1 cellular context compared by ENCODE assay signal in the genomic region with DNA sequence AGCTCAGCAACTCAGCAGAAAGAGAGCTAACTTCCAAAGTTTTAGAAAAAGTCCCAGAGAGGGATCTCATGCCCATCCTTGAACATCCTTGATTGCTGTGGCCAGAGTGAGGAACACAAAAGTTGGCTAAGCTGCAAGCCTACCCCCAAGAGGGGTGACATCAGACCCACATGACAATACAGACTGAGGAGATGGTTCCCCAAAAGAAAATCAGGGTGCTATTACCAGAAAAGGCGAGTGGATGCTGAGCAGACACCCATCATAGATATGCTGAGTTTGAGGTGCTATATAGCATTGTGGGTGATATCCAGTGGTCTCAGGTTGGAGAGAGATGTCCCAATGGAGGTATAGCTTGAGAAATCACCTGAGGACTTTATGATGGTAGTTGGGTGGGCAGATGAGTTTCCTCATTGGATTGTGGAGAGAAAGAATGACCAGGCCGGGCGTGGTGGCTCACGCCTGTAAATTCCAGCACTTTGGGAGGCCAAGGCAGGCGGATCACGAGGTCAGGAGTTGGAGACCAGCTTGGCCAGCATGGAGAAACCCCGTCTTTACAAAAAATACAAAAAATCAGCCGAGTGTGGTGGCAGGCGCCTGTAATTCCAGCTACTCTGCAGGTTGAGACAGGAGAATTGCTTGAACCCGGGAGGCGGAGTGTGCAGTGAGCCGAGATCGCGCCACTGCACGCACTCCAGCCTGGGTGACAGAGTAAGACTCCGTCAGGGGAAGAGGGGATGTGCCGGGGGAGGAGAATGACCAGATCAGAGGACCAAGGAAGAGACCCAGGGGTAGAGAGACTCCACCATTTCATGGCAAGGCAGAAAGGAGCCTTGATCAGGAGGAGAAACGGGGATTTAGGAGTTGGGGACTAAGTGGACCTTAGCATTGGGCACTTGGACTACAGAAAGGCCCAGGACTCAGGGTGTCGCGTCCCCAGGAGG.
TF ChIP-seq lines count a peak whose summit lies in the region.

No MANE protein-coding gene starts in this region.

TF ChIP-seq in HCT116, 20 proteins besides CTCF, POLR2A, EP300 and RAD21:
- no peak for TF ChIP-seq SP1 (IDR thresholded peaks at IDR 0.05; ENCODE audit: low read depth)
- TF ChIP-seq, protein P1, sequence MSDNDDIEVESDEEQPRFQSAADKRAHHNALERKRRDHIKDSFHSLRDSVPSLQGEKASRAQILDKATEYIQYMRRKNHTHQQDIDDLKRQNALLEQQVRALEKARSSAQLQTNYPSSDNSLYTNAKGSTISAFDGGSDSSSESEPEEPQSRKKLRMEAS (IDR thresholded peaks at IDR 0.05): no peak
- no peak for TF ChIP-seq TCF7L2 (IDR thresholded peaks at IDR 0.05; ENCODE audit: borderline replicate concordance, extremely low read depth, insufficient read depth, insufficient read length)
- TF ChIP-seq, protein P2, sequence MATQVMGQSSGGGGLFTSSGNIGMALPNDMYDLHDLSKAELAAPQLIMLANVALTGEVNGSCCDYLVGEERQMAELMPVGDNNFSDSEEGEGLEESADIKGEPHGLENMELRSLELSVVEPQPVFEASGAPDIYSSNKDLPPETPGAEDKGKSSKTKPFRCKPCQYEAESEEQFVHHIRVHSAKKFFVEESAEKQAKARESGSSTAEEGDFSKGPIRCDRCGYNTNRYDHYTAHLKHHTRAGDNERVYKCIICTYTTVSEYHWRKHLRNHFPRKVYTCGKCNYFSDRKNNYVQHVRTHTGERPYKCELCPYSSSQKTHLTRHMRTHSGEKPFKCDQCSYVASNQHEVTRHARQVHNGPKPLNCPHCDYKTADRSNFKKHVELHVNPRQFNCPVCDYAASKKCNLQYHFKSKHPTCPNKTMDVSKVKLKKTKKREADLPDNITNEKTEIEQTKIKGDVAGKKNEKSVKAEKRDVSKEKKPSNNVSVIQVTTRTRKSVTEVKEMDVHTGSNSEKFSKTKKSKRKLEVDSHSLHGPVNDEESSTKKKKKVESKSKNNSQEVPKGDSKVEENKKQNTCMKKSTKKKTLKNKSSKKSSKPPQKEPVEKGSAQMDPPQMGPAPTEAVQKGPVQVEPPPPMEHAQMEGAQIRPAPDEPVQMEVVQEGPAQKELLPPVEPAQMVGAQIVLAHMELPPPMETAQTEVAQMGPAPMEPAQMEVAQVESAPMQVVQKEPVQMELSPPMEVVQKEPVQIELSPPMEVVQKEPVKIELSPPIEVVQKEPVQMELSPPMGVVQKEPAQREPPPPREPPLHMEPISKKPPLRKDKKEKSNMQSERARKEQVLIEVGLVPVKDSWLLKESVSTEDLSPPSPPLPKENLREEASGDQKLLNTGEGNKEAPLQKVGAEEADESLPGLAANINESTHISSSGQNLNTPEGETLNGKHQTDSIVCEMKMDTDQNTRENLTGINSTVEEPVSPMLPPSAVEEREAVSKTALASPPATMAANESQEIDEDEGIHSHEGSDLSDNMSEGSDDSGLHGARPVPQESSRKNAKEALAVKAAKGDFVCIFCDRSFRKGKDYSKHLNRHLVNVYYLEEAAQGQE (IDR thresholded peaks at IDR 0.05; ENCODE audit: low read depth): no peak
- TF ChIP-seq CEBPB (IDR thresholded peaks at IDR 0.05; ENCODE audit: low read depth): no peak
- no peak for TF ChIP-seq YY1 (IDR thresholded peaks at IDR 0.05; ENCODE audit: extremely low read depth, insufficient replicate concordance, low read depth, low read length)
- no peak for TF ChIP-seq ELF1 (IDR thresholded peaks at IDR 0.05; ENCODE audit: borderline replicate concordance, low read depth)
- TF ChIP-seq POLR2AphosphoS5 (IDR thresholded peaks at IDR 0.05; ENCODE audit: low read depth, low read length): no peak
- TF ChIP-seq SRF (IDR thresholded peaks at IDR 0.05; ENCODE audit: low read depth): no peak
- TF ChIP-seq ZNF274 (IDR thresholded peaks at IDR 0.05; ENCODE audit: low read depth, low read length): no peak
- no peak for TF ChIP-seq JUND (IDR thresholded peaks at IDR 0.05)
- no peak for TF ChIP-seq ZFX (IDR thresholded peaks at IDR 0.05)
- no peak for TF ChIP-seq EGR1 (IDR thresholded peaks at IDR 0.05; ENCODE audit: low read depth)
